ENCODE assay signal across 1 cellular context in the genomic region with DNA sequence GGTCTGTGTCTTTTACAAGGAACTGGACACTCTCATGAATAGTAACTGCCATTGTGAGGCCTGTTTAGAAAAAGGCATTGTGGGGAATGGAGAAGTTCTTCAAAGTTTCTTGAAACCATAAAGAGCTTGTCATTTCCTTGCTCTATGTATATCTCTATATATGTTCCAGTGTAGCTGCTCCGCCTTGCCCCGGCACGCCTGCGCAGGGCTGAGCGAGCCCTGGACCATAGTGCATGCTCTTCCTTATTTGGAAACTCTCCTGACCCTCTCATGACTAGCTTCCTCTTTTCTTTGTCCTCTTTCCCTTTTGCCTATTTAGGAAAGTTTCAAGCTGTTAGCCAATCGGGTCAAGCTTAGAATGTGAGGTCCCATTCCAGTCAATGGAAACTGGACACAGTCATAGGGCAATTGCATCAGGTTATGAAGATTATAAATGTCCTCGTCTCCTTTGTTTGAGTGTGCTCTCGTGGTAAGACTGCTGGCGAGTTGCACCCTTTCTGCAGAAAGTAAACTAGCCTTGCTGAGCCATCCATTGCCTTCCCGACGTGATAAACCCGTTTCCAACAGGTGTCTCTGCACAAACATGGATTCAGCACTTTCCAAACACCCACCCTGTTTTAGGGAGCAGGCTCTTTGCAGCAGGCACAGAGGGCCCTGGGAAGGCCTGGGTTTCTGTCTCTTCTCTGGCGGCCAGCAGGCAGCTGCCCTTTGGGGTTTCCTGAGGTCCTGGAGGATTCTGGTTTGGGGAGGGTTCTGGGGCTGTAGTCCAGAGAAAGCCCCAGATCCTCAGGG.
TF ChIP-seq lines count a peak whose summit lies in the region.

No MANE protein-coding gene starts in this region.

TF ChIP-seq in IMR-90, 13 proteins besides CTCF, POLR2A, EP300 and RAD21:
- TF ChIP-seq FOS (IDR thresholded peaks at IDR 0.05; ENCODE audit: low read depth, low read length) (no peak), MAZ (IDR thresholded peaks at IDR 0.05; ENCODE audit: borderline replicate concordance, low read depth, low read length) (no peak), MXI1 (IDR thresholded peaks at IDR 0.05; ENCODE audit: borderline replicate concordance, low read depth, low read length) (no peak), RFX5 (IDR thresholded peaks at IDR 0.05; ENCODE audit: low read depth, low read length) (no peak), BHLHE40 (IDR thresholded peaks at IDR 0.05; ENCODE audit: low read depth, low read length) (no peak), RCOR1 (IDR thresholded peaks at IDR 0.05; ENCODE audit: insufficient replicate concordance, low read length) (no peak), NFE2L2 (IDR thresholded peaks at IDR 0.05; ENCODE audit: low read depth, low read length) (no peak), SMC3 (IDR thresholded peaks at IDR 0.05; ENCODE audit: low read depth, low read length) (no peak), CHD1 (IDR thresholded peaks at IDR 0.05; ENCODE audit: low read depth, low read length) (no peak), CEBPB (IDR thresholded peaks at IDR 0.05; ENCODE audit: low read depth, low read length) (no peak), MAFK (IDR thresholded peaks at IDR 0.05; ENCODE audit: low read depth, low read length) (no peak)
- TF ChIP-seq, protein P1, sequence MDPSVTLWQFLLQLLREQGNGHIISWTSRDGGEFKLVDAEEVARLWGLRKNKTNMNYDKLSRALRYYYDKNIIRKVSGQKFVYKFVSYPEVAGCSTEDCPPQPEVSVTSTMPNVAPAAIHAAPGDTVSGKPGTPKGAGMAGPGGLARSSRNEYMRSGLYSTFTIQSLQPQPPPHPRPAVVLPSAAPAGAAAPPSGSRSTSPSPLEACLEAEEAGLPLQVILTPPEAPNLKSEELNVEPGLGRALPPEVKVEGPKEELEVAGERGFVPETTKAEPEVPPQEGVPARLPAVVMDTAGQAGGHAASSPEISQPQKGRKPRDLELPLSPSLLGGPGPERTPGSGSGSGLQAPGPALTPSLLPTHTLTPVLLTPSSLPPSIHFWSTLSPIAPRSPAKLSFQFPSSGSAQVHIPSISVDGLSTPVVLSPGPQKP (IDR thresholded peaks at IDR 0.05; ENCODE audit: borderline replicate concordance, low read depth, low read length) = no peak
- TF ChIP-seq, protein P2, sequence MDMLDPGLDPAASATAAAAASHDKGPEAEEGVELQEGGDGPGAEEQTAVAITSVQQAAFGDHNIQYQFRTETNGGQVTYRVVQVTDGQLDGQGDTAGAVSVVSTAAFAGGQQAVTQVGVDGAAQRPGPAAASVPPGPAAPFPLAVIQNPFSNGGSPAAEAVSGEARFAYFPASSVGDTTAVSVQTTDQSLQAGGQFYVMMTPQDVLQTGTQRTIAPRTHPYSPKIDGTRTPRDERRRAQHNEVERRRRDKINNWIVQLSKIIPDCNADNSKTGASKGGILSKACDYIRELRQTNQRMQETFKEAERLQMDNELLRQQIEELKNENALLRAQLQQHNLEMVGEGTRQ (IDR thresholded peaks at IDR 0.05; ENCODE audit: low read depth, low read length) = no peak
